ENCODE assay signal across 10 cellular contexts in the genomic region with DNA sequence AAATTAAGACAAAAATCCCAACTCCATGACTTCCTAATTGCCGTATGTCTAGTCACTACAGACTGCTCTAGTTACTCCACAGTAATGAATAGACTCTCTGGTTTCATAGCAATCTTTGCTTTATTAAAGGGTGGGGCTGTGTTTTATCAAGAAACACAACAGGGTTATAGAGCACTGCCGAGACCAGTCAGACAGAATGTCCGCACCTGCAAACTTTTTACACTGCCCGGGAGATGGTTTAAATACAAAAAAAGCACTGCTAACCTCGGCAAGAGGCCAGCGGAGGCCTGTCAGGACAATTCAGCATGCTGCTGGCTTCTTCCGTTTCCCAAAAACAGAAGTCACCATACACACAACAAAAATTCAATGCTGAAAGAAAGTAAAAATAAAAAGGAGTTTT.
DNase-seq lines count a peak whose midpoint lies in the region; TF ChIP-seq lines count a peak whose summit lies in the region.
"Had no signal": no experiment of that assay in that cellular context is flagged by ENCODE, and none has a peak within 500 bp of the region (broad histone marks: within the 10 kb centered on the region; RNA-seq: fewer than 3 reads in every experiment).

No MANE protein-coding gene starts in this region.

- H3K27ac Mint-ChIP-seq in mesothelial cell of epicardium, result no peak overlapping the region
- no peak overlapping the region for H3K27ac Mint-ChIP-seq in progenitor cell of endocrine pancreas

- peaks cover 11 to 92% (median 51%) of the 10 kb centered on the region in 6 donors for H3K4me1 ChIP-seq in spleen

- no peak for TF ChIP-seq POLR2A in spleen (IDR thresholded peaks at IDR 0.05)

- intact Hi-C loops in spleen (cut with DNase I; ENCODE audit: low total_unique reads), result no loop called here

- in situ Hi-C loops in brain microvascular endothelial cell (cut with HindIII; ENCODE audit: low pct_ligation_motif_present, low sequenced_read_pairs), result no loop called here
- in situ Hi-C loops in GM13976 (cut with MboI; ENCODE audit: low sequenced_read_pairs, unreplicated experiment), result loop anchor here (25.0 kb wide), 1 partner anchor 130 kb away; no protein-coding TSS in a partner anchor

- WGBS in spleen, 5 donors, result 36 to 60% (median 47%) methylated on average over 7 of the region's 7 CpGs

- TF ChIP-seq CTCF in HL-60 (IDR thresholded peaks at IDR 0.05; ENCODE audit: insufficient read depth, low read length) (no peak), brain microvascular endothelial cell (IDR thresholded peaks at IDR 0.05; ENCODE audit: low read depth, low read length, missing control alignments) (peak; percentile 4), spleen (IDR thresholded peaks at IDR 0.05 in 8 of 11, conservative IDR thresholded peaks at IDR 0.05 in 3 of 11) (no peak), mesothelial cell of epicardium (IDR thresholded peaks at IDR 0.05; ENCODE audit: unreplicated experiment) (no peak), GM13976 (IDR thresholded peaks at IDR 0.05; ENCODE audit: borderline replicate concordance, control extremely low read depth, extremely low read depth, insufficient read depth, missing control alignments) (no peak), progenitor cell of endocrine pancreas (IDR thresholded peaks at IDR 0.05; ENCODE audit: unreplicated experiment) (no peak)

- no peaks in the 10 kb centered on the region for H3K27me3 Mint-ChIP-seq in mesothelial cell of epicardium (ENCODE audit: low read depth)
- H3K27me3 Mint-ChIP-seq in progenitor cell of endocrine pancreas, result no peaks in the 10 kb centered on the region

- no peaks in the 10 kb centered on the region for H3K9me3 ChIP-seq in spleen

- no peaks in the 10 kb centered on the region for H3K27me3 ChIP-seq in HL-60 (ENCODE audit: insufficient read depth, poor library complexity, severe bottlenecking)
- H3K27me3 ChIP-seq in brain microvascular endothelial cell (replicated peaks), result no peaks in the 10 kb centered on the region
- H3K27me3 ChIP-seq in spleen (replicated peaks in 1 of 7), result no peaks in the 10 kb centered on the region

- H3K27ac ChIP-seq in HL-60 (replicated peaks) (peak overlapping the region; percentile 11; the same call in 1 of the 2 replicates), brain microvascular endothelial cell (no peak overlapping the region), spleen (peak overlapping the region in 7 of 8 donors; percentile 51 to 81 (median 70))

- DNase-seq in HL-60 (ENCODE audit: low read depth in 1 of 2, low spot score in 1 of 2) (peak in 1 of 2 experiments; percentile 28), brain microvascular endothelial cell (no peak), hippocampal formation (lab: John Stamatoyannopoulos, UW) (peak; percentile 20 to 30), spleen (no peak), mesothelial cell of epicardium (ENCODE audit: low spot score in 2 of 2, unreplicated experiment in 2 of 2) (no peak), GM13976 (ENCODE audit: low spot score) (no peak), progenitor cell of endocrine pancreas (ENCODE audit: low spot score, unreplicated experiment) (no peak), superior temporal gyrus (ENCODE audit: extremely low spot score) (no peak)
- DNase-seq: activated T-cell treated with anti-CD3 and anti-CD28 coated beads for 4 hours, NCI-H524 treated with DMSO at 0.1 percent for 48 hours had no signal

- H3K4me3 ChIP-seq in HL-60 (replicated peaks; ENCODE audit: insufficient read depth, low read length) (no peak overlapping the region), brain microvascular endothelial cell (ENCODE audit: low read depth, low read length) (no peak overlapping the region), spleen (peak overlapping the region in 1 of 8 donors; percentile 8)

- H3K36me3 Mint-ChIP-seq in mesothelial cell of epicardium (peaks cover 32% of the 10 kb centered on the region), progenitor cell of endocrine pancreas (ENCODE audit: insufficient read depth) (peaks cover 31% of the 10 kb centered on the region)

- H3K9me3 Mint-ChIP-seq in mesothelial cell of epicardium, result no peaks in the 10 kb centered on the region
- no peaks in the 10 kb centered on the region for H3K9me3 Mint-ChIP-seq in progenitor cell of endocrine pancreas (ENCODE audit: low read depth)

- H3K4me3 Mint-ChIP-seq in mesothelial cell of epicardium, result no peak overlapping the region
- no peak overlapping the region for H3K4me3 Mint-ChIP-seq in progenitor cell of endocrine pancreas (ENCODE audit: low read depth)

- H3K4me1 Mint-ChIP-seq in mesothelial cell of epicardium (peaks cover 34% of the 10 kb centered on the region), progenitor cell of endocrine pancreas (ENCODE audit: low read depth) (peaks cover under 1% of the 10 kb centered on the region)

- peaks cover 6% of the 10 kb centered on the region for H3K36me3 ChIP-seq in brain microvascular endothelial cell (replicated peaks)
- peaks cover 0 to 96% (median 64%) of the 10 kb centered on the region in 6 donors for H3K36me3 ChIP-seq in spleen

Comparison
In these comparisons a context has a peak if more than half of its experiments do, and no peak if none do; other contexts are left out.
1. DNase-seq: peak in hippocampal formation (2 of 2); none in brain microvascular endothelial cell (single experiment), spleen (single experiment), mesothelial cell of epicardium (0 of 2), GM13976 (single experiment), progenitor cell of endocrine pancreas (single experiment) and superior temporal gyrus (single experiment).